10 cellular contexts compared by ENCODE assay signal in genomic region chr2:218993345-218994315, GRCh38. TPM values are rescaled to one million over a fixed set of nuclear protein-coding genes. Genes with fewer than 3 reads are reported as not detected.
DNase-seq lines count a peak whose midpoint lies in the region; ATAC-seq and TF ChIP-seq lines count a peak whose summit lies in the region.
"Had no signal": no experiment of that assay in that cellular context is flagged by ENCODE, and none has a peak within 500 bp of the region (broad histone marks: within the 10 kb centered on the region; RNA-seq: fewer than 3 reads in every experiment).

CRYBA2 (minus strand) TSS chr2:218993422; CDS start chr2:218993176, 246 bp downstream.

- H3K27ac ChIP-seq in 22Rv1 (peak within 1 kb of the TSS; percentile 46), ovary (no peak within 1 kb of the TSS)

- peaks cover 48% of the 10 kb centered on the region for H3K27me3 Mint-ChIP-seq in memory B cell

- no peaks in the 10 kb centered on the region for H3K36me3 ChIP-seq in ovary

- TF ChIP-seq CTCF in 22Rv1 (IDR thresholded peaks at IDR 0.05) (peak; percentile 55), GM20000 (IDR thresholded peaks at IDR 0.05; ENCODE audit: extremely low read depth, missing control alignments) (no peak), ovary (IDR thresholded peaks at IDR 0.05) (no peak)

- H3K4me3 ChIP-seq in ovary, result no peak within 1 kb of the TSS

- no peak within 1 kb of the TSS for H3K27ac Mint-ChIP-seq in memory B cell

- no peaks in the 10 kb centered on the region for H3K36me3 Mint-ChIP-seq in memory B cell

- 1% methylated on average over 76 to 88 of the region's 88 CpGs for WGBS in ovary, 3 donors

- H3K4me1 Mint-ChIP-seq in memory B cell, result peaks cover 13% of the 10 kb centered on the region

- H3K4me3 Mint-ChIP-seq in memory B cell, result peak within 1 kb of the TSS; percentile 40

- H3K9me3 Mint-ChIP-seq in memory B cell, result no peaks in the 10 kb centered on the region

- intact Hi-C loops in ovary (cut with DNase I), result loop anchor here in 1 of 4 donors (10.0 kb wide), 1 partner anchor 161 kb away; no protein-coding TSS in a partner anchor

- peak; percentile 31 for DNase-seq in GM20000 (ENCODE audit: low spot score)
- peak; percentile 50 for DNase-seq in astrocyte of the hippocampus (ENCODE audit: low read depth, low spot score)
- no peak for DNase-seq in memory B cell (ENCODE audit: low spot score in 2 of 2)
- no peak for DNase-seq in ovary
- DNase-seq in T-helper 9 cell, result no peak
- DNase-seq in OCI-M2 (lab: John Stamatoyannopoulos, UW; ENCODE audit: unreplicated experiment), result no peak
- DNase-seq in stimulated activated CD8-positive, alpha-beta memory T cell treated with anti-CD3 and anti-CD28 coated beads, Interleukin-4, amount 100 ng/mL, for 48 hours, result no peak
- DNase-seq: MV-4-11; stimulated activated CD4-positive, alpha-beta T cell treated with anti-CD3 and anti-CD28 coated beads, Interleukin-4, amount 100 ng/mL, for 24 hours had no signal

- peaks cover 2% of the 10 kb centered on the region for H3K4me1 ChIP-seq in ovary (ENCODE audit: insufficient read depth)

- H3K9me3 ChIP-seq in ovary, result no peaks in the 10 kb centered on the region

- TF ChIP-seq POLR2A in ovary (IDR thresholded peaks at IDR 0.05), result no peak

- no peak for ATAC-seq in memory B cell (ENCODE audit: low read depth)

- peaks cover 7% of the 10 kb centered on the region for H3K27me3 ChIP-seq in ovary

- no peak for TF ChIP-seq EP300 in ovary (IDR thresholded peaks at IDR 0.05)

RNA-seq across cellular contexts. Expression of gene CRYBA2, which starts in this region (rescaled TPM):
- total RNA-seq in ovary, result not detected
- not detected for polyA plus RNA-seq in ovary

Comparison
In these comparisons a context has a peak if more than half of its experiments do, and no peak if none do; other contexts are left out.
1. DNase-seq: peak in GM20000 (single experiment) and astrocyte of the hippocampus (single experiment); none in memory B cell (0 of 2), ovary (0 of 5), T-helper 9 cell (single experiment), OCI-M2 (single experiment) and stimulated activated CD8-positive, alpha-beta memory T cell treated with anti-CD3 and anti-CD28 coated beads, Interleukin-4, amount 100 ng/mL, for 48 hours (single experiment).